1 cellular context compared by ENCODE assay signal in genomic region chr19:18114483-18114882, GRCh38.
TF ChIP-seq lines count a peak whose summit lies in the region.

No MANE protein-coding gene starts in this region.

TF ChIP-seq in K562, 482 proteins besides CTCF, POLR2A, EP300 and RAD21:
- TF ChIP-seq NCOR1 (IDR thresholded peaks at IDR 0.05) (no peak), ZNF79 (CRISPR knock-in tag; IDR thresholded peaks at IDR 0.05; ENCODE audit: low read depth) (no peak), ZKSCAN8 (CRISPR knock-in tag; IDR thresholded peaks at IDR 0.05) (peak; percentile 75; the same call in 1 of the 2 replicates), YY1 (IDR thresholded peaks at IDR 0.05; ENCODE audit: borderline replicate concordance in 1 of 3, control insufficient read depth in 1 of 3, extremely low read depth in 1 of 3, insufficient read depth in 3 of 3, insufficient read length in 1 of 3, insufficient replicate concordance in 2 of 3, low read depth in 1 of 3, low read length in 2 of 3) (no peak), LCOR (CRISPR knock-in tag; IDR thresholded peaks at IDR 0.05) (no peak), CUX1 (CRISPR knock-in tag; IDR thresholded peaks at IDR 0.05) (no peak)
